ENCODE assay signal across 18 cellular contexts in genomic region chr12:53173085-53173715, GRCh38. TPM values are rescaled to one million over a fixed set of nuclear protein-coding genes. Genes with fewer than 3 reads are reported as not detected.
DNase-seq lines count a peak whose midpoint lies in the region; ATAC-seq and TF ChIP-seq lines count a peak whose summit lies in the region.
"Had no signal": no experiment of that assay in that cellular context is flagged by ENCODE, and none has a peak within 500 bp of the region (broad histone marks: within the 10 kb centered on the region; RNA-seq: fewer than 3 reads in every experiment).

No MANE protein-coding gene starts in this region.

- H3K36me3 ChIP-seq in HCT116 (ENCODE audit: control insufficient read depth in 1 of 2, insufficient read depth in 2 of 2, low read length in 2 of 2) (no peaks in the 10 kb centered on the region), adipocyte (ENCODE audit: control insufficient read depth, insufficient read depth, low read length, severe bottlenecking) (peaks cover 54% of the 10 kb centered on the region), MM.1S (replicated peaks; ENCODE audit: insufficient read depth, low read length) (no peaks in the 10 kb centered on the region)
- H3K36me3 ChIP-seq: MG63 had no signal

- RAD21 ChIA-PET in HCT116 (lab: Charles Lee; ENCODE audit: low non-redundant PET in 1 of 2, low total read pairs in 2 of 2, uncharacterized antibody in 2 of 2, unreplicated experiment in 2 of 2) = no interaction called here

- POLR2A ChIA-PET in HCT116 (lab: Charles Lee) = no interaction called here

- no peaks in the 10 kb centered on the region for H3K79me2 ChIP-seq in HCT116 (ENCODE audit: insufficient read depth, low read length)
- H3K79me2 ChIP-seq in MM.1S (ENCODE audit: low read length) = no peaks in the 10 kb centered on the region

- CTCF ChIA-PET in HCT116 (lab: Charles Lee) = interaction anchor here (1.3 to 2.0 kb wide), 2 partner anchors 14 to 119 kb away, joined by 3 to 7 read pairs; no protein-coding TSS in a partner anchor

- BruUV-seq in HCT116 (replicated peaks; lab: Mats Ljungman, UMichigan) = no TSS peak

- H3K27ac ChIP-seq in HCT116 (ENCODE audit: low read depth, low read length) (no peak overlapping the region), foreskin keratinocyte (no peak overlapping the region), MM.1S (ENCODE audit: low read length) (no peak overlapping the region)
- H3K27ac ChIP-seq: Peyer's patch had no signal

- H3F3A ChIP-seq in MM.1S (ENCODE audit: insufficient read depth, low read length) = no peaks in the 10 kb centered on the region; the same call in 1 of the 2 replicates

- peak overlapping the region; percentile 32; the same call in 1 of the 2 replicates for H3K4me2 ChIP-seq in HCT116 (ENCODE audit: low read length)
- H3K4me2 ChIP-seq in MM.1S (ENCODE audit: low read depth, low read length) = no peak overlapping the region

- H3K9ac ChIP-seq in HCT116 (ENCODE audit: low read length) = no peak overlapping the region
- H3K9ac ChIP-seq in adipocyte (ENCODE audit: low read length) = peak overlapping the region; percentile 67
- H3K9ac ChIP-seq in MM.1S (ENCODE audit: low read length) = no peak overlapping the region

- H3K4me1 ChIP-seq in HCT116 (ENCODE audit: control insufficient read depth in 1 of 2, insufficient read depth in 2 of 2, low read length in 2 of 2) (peaks cover 21 to 45% of the 10 kb centered on the region in 2 experiments; a peak in 3 of 4 replicates), adipocyte (ENCODE audit: control insufficient read depth, insufficient read depth, low read length) (peaks cover 43% of the 10 kb centered on the region), foreskin keratinocyte (no peaks in the 10 kb centered on the region), MM.1S (ENCODE audit: low read length) (peaks cover 9% of the 10 kb centered on the region)

- no peak for TF ChIP-seq CTCF in HCT116 (IDR thresholded peaks at IDR 0.05 in 2 of 3, conservative IDR thresholded peaks at IDR 0.05 in 1 of 3; ENCODE audit: borderline replicate concordance in 1 of 3, insufficient read depth in 1 of 3, low read depth in 2 of 3, low read length in 2 of 3)
- no peak for TF ChIP-seq CTCF in foreskin keratinocyte (conservative IDR thresholded peaks at IDR 0.05)
- TF ChIP-seq CTCF in MM.1S (IDR thresholded peaks at IDR 0.05; ENCODE audit: low read length) = no peak

- H3K27me3 ChIP-seq in HCT116 (ENCODE audit: insufficient read depth, low read length) (no peaks in the 10 kb centered on the region), adipocyte (replicated peaks; ENCODE audit: control insufficient read depth, insufficient read depth, low read length) (no peaks in the 10 kb centered on the region), foreskin keratinocyte (no peaks in the 10 kb centered on the region), MM.1S (replicated peaks; ENCODE audit: insufficient read depth, low read length) (no peaks in the 10 kb centered on the region)
- H3K27me3 ChIP-seq: MG63, Peyer's patch had no signal

- H3K9me3 ChIP-seq in HCT116 (ENCODE audit: control insufficient read depth in 1 of 2, insufficient read depth in 1 of 2, low read depth in 1 of 2, low read length in 2 of 2) (no peaks in the 10 kb centered on the region), adipocyte (ENCODE audit: control insufficient read depth, low read length) (no peaks in the 10 kb centered on the region), MM.1S (replicated peaks; ENCODE audit: insufficient read depth, low read length) (no peaks in the 10 kb centered on the region)
- H3K9me3 ChIP-seq: MG63, Peyer's patch had no signal

- TF ChIP-seq POLR2A in HCT116 (IDR thresholded peaks at IDR 0.05; ENCODE audit: borderline replicate concordance, extremely low read depth, insufficient read depth, insufficient read length) = no peak

- no peak for TF ChIP-seq RAD21 in HCT116 (IDR thresholded peaks at IDR 0.05; ENCODE audit: low read depth)

- H4K20me1 ChIP-seq in HCT116 (ENCODE audit: insufficient read depth) = no peaks in the 10 kb centered on the region
- H4K20me1 ChIP-seq in MM.1S (ENCODE audit: insufficient read depth, low read length) = no peaks in the 10 kb centered on the region

- H3K9me2 ChIP-seq in HCT116 (ENCODE audit: insufficient read depth) (no peaks in the 10 kb centered on the region), MM.1S (replicated peaks; ENCODE audit: insufficient read depth, low read length) (no peaks in the 10 kb centered on the region)

- intact Hi-C loops in HCT116 (cut with micrococcal nuclease) = no loop called here

- no peak overlapping the region for H3K4me3 ChIP-seq in HCT116 (replicated peaks in 1 of 2; ENCODE audit: low read depth in 1 of 2, low read length in 2 of 2)
- H3K4me3 ChIP-seq in adipocyte (ENCODE audit: low read length) = peak overlapping the region; percentile 37
- H3K4me3 ChIP-seq in MM.1S (ENCODE audit: low read length) = no peak overlapping the region
- H3K4me3 ChIP-seq: MG63, Peyer's patch had no signal

- no peak for ATAC-seq in HCT116
- ATAC-seq in foreskin keratinocyte = peak; percentile 55
- ATAC-seq in GM19395 (IDR thresholded peaks at IDR 0.05; ENCODE audit: unreplicated experiment) = no peak
- ATAC-seq: activated CD8-positive, alpha-beta T cell treated with anti-CD3 and anti-CD28 coated beads for 36 hours had no signal

- H2AFZ ChIP-seq in HCT116 (ENCODE audit: low read depth, low read length, poor library complexity, severe bottlenecking) (no peak overlapping the region), MM.1S (ENCODE audit: low read length) (no peak overlapping the region)

- DNase-seq in A172 (ENCODE audit: low spot score) (peak; percentile 29), HCT116 (ENCODE audit: low read depth, low spot score) (no peak), adipocyte (ENCODE audit: low read depth) (peak; percentile 50), foreskin keratinocyte (no peak), MM.1S (no peak), SK-N-DZ (ENCODE audit: low spot score) (no peak), C1 segment of cervical spinal cord (lab: John Stamatoyannopoulos, UW) (no peak)
- DNase-seq: activated CD8-positive, alpha-beta T cell treated with anti-CD3 and anti-CD28 coated beads for 36 hours; immature natural killer cell; mammary epithelial cell; NCI-H2081; NCI-H69; Peyer's patch; SW 1271 had no signal

TF ChIP-seq in HCT116, 20 proteins besides CTCF, POLR2A, EP300 and RAD21 (continues in another document):
- TF ChIP-seq EZH2 (IDR thresholded peaks at IDR 0.05) (no peak), TCF7L2 (IDR thresholded peaks at IDR 0.05; ENCODE audit: borderline replicate concordance, extremely low read depth, insufficient read depth, insufficient read length) (no peak), REST (IDR thresholded peaks at IDR 0.05; ENCODE audit: low read depth) (no peak), SRF (IDR thresholded peaks at IDR 0.05; ENCODE audit: low read depth) (no peak), FOSL1 (IDR thresholded peaks at IDR 0.05; ENCODE audit: low read depth) (no peak)

RNA-seq across cellular contexts. Expression of gene ZNF740, which starts 7.3 kb away (rescaled TPM):
- 3.0 and 15.2 TPM in 2 replicates for total RNA-seq in A172 (2014; rRNA removed; shearing (Covaris generic))
- 49.7 TPM for total RNA-seq in HCT116 (2021; ENCODE audit: unreplicated experiment)
- polyA plus RNA-seq in HCT116 (2012) = 11.8 and 13.2 TPM in 2 replicates
- total RNA-seq in foreskin keratinocyte = 11.0 and 11.7 TPM in 2 replicates
- 3.7 and 4.6 TPM in 2 replicates for polyA plus RNA-seq in foreskin keratinocyte
- polyA plus RNA-seq in SK-N-DZ (2014; cell fraction: cytosol; rRNA removed) = 15.1 and 20.2 TPM in 2 replicates
- 30.2 and 38.9 TPM in 2 replicates for polyA plus RNA-seq in SK-N-DZ (2014; cell fraction: nucleus; rRNA removed)

RNA-seq across cellular contexts. Expression of gene CSAD, which starts 7.5 kb away (rescaled TPM):
- 2.6 and 9.2 TPM in 2 replicates for total RNA-seq in A172 (2014; rRNA removed; shearing (Covaris generic))
- total RNA-seq in HCT116 (2021; ENCODE audit: unreplicated experiment) = 20.3 TPM
- 17.4 and 19.4 TPM in 2 replicates for polyA plus RNA-seq in HCT116 (2012)
- 4.1 and 4.4 TPM in 2 replicates for total RNA-seq in foreskin keratinocyte
- polyA plus RNA-seq in foreskin keratinocyte = 3.0 and 3.1 TPM in 2 replicates
- polyA plus RNA-seq in SK-N-DZ (2014; cell fraction: cytosol; rRNA removed) = 8.3 and 10.5 TPM in 2 replicates
- 54.6 and 66.7 TPM in 2 replicates for polyA plus RNA-seq in SK-N-DZ (2014; cell fraction: nucleus; rRNA removed)

RNA-seq across cellular contexts. Expression of gene ITGB7, which starts 33.9 kb away (rescaled TPM):
- total RNA-seq in A172 (2014; rRNA removed; shearing (Covaris generic)) = 0.09 and 2.1 TPM in 2 replicates
- total RNA-seq in HCT116 (2021; ENCODE audit: unreplicated experiment) = 1.9 TPM
- 0.33 and 0.47 TPM in 2 replicates for polyA plus RNA-seq in HCT116 (2012)
- total RNA-seq in foreskin keratinocyte = 0.14 and 0.32 TPM in 2 replicates
- 0.15 and 0.17 TPM in 2 replicates for polyA plus RNA-seq in foreskin keratinocyte
- 0.14 TPM in 1 of 2 replicates, not detected in the other for polyA plus RNA-seq in SK-N-DZ (2014; cell fraction: cytosol; rRNA removed)
- not detected in 2 replicates for polyA plus RNA-seq in SK-N-DZ (2014; cell fraction: nucleus; rRNA removed)
- total RNA-seq: endothelial cell of umbilical vein, neural crest cell had no signal

RNA-seq across cellular contexts. Expression of gene RARG, which starts 58.8 kb away (rescaled TPM):
- 19.2 and 25.0 TPM in 2 replicates for total RNA-seq in A172 (2014; rRNA removed; shearing (Covaris generic))
- total RNA-seq in HCT116 (2021; ENCODE audit: unreplicated experiment) (68.9 TPM), foreskin keratinocyte (32.8 and 33.3 TPM in 2 replicates)
- polyA plus RNA-seq in HCT116 (2012) = 50.8 and 54.4 TPM in 2 replicates
- 26.3 and 29.2 TPM in 2 replicates for polyA plus RNA-seq in foreskin keratinocyte
- 0.35 and 2.0 TPM in 2 replicates for polyA plus RNA-seq in SK-N-DZ (2014; cell fraction: cytosol; rRNA removed)
- 1.9 and 2.2 TPM in 2 replicates for polyA plus RNA-seq in SK-N-DZ (2014; cell fraction: nucleus; rRNA removed)

Comparison
In these comparisons a context has a peak if more than half of its experiments do, and no peak if none do; other contexts are left out.
1. DNase-seq: peak in A172 (single experiment) and adipocyte (single experiment); none in HCT116 (single experiment), foreskin keratinocyte (0 of 2), MM.1S (single experiment), SK-N-DZ (single experiment) and C1 segment of cervical spinal cord (0 of 14).